ENCODE assay signal across 10 cellular contexts in the genomic region with DNA sequence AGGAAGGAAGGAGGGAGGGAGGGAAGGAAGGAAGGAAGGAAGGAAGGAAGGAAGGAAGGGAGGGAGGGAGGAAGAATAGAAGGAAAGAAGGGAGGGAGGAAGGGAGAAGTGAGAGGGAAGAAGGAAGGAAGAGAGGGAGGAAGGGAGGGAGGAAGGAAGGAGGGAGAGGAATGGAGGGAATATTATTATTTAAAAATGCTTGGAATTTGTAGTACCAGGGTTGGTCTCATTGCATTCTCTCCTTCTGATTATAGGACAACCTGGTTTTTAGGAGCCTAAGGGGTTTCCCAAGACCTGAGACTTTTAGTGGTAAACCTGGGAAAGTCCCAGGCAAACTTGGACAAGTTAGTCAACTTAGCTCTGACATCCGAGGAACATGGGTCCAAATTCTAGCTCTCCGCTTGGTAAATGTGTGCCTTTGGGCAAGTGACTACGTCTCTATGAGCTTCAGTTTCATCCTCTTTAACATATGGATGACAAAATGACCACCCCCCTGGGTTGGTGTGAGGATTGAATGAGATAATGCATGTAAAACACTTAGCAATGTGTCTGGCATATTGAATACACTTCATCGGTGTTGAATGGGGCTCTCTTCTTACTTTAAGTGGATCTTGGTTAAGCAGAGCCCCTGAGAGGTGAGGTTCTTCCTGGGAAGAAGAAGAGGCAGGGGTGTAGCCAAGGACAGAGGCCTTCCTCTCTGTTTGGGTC.
DNase-seq lines count a peak whose midpoint lies in the region; ATAC-seq and TF ChIP-seq lines count a peak whose summit lies in the region.
"Had no signal": no experiment of that assay in that cellular context is flagged by ENCODE, and none has a peak within 500 bp of the region (broad histone marks: within the 10 kb centered on the region; RNA-seq: fewer than 3 reads in every experiment).

No MANE protein-coding gene starts in this region.

- H3K9me3 ChIP-seq in HUES64 (ENCODE audit: insufficient read depth, low read depth, low read length): no peaks in the 10 kb centered on the region
- 0 out of 2 replicates have a peak, but pooled peaks cover 3% of the 10 kb centered on the region for H3K9me3 ChIP-seq in Karpas-422 (ENCODE audit: low read length)

- H3K9me2 ChIP-seq in Karpas-422 (replicated peaks; ENCODE audit: insufficient read depth, low read length): no peaks in the 10 kb centered on the region

- H3K4me1 ChIP-seq in HUES64 (ENCODE audit: insufficient read depth, low read length) (peaks cover 12% of the 10 kb centered on the region; the same call in 1 of the 2 replicates), foreskin keratinocyte (peaks cover 16% of the 10 kb centered on the region), Karpas-422 (ENCODE audit: low read length) (no peaks in the 10 kb centered on the region)

- no peaks in the 10 kb centered on the region for H3K79me2 ChIP-seq in Karpas-422 (ENCODE audit: low read length)

- no peaks in the 10 kb centered on the region for H3K27me3 ChIP-seq in HUES64 (ENCODE audit: insufficient read depth, low read length)
- H3K27me3 ChIP-seq in foreskin keratinocyte: no peaks in the 10 kb centered on the region
- no peaks in the 10 kb centered on the region for H3K27me3 ChIP-seq in Karpas-422 (ENCODE audit: low read length)

- no peaks in the 10 kb centered on the region for H4K20me1 ChIP-seq in Karpas-422 (ENCODE audit: insufficient read depth, low read depth, low read length)

- peak; percentile 17 for DNase-seq in EL
- peak; percentile 92 to 96 for DNase-seq in foreskin keratinocyte
- DNase-seq in NCI-H526 treated with DMSO at 0.1 percent for 48 hours (lab: John Stamatoyannopoulos, UW): no peak
- DNase-seq in mucosa of gallbladder (ENCODE audit: low spot score): no peak
- DNase-seq in Karpas-422: no peak
- no peak for DNase-seq in activated naive CD4-positive, alpha-beta T cell treated with Interleukin-2 at 50 U/mL for 16 hours
- DNase-seq: amygdala, NCI-H1436 had no signal

- no peaks in the 10 kb centered on the region for H3K36me3 ChIP-seq in HUES64 (ENCODE audit: insufficient read depth, low read length)
- H3K36me3 ChIP-seq in Karpas-422 (ENCODE audit: insufficient read depth, low read length): no peaks in the 10 kb centered on the region

- no peak for TF ChIP-seq CTCF in foreskin keratinocyte (conservative IDR thresholded peaks at IDR 0.05)

- H3K4me3 ChIP-seq in HUES64 (ENCODE audit: low read length) (no peak overlapping the region), Karpas-422 (ENCODE audit: low read length) (no peak overlapping the region)

- 82% methylated on average over 4 of the region's 4 CpGs for WGBS in HUES64

- H2AFZ ChIP-seq in Karpas-422 (ENCODE audit: low read length): no peak overlapping the region

- no peak overlapping the region for H3K4me2 ChIP-seq in Karpas-422 (ENCODE audit: low read depth, low read length, poor library complexity, severe bottlenecking)

- ATAC-seq in GM21447 (IDR thresholded peaks at IDR 0.05; ENCODE audit: unreplicated experiment) (peak; percentile 8), foreskin keratinocyte (peak; percentile 78)

- H3K9ac ChIP-seq in HUES64 (ENCODE audit: low read depth, low read length): peak overlapping the region; percentile 17; the same call in 1 of the 2 replicates
- no peak overlapping the region for H3K9ac ChIP-seq in Karpas-422 (ENCODE audit: low read length)

- no peak overlapping the region for H3K27ac ChIP-seq in HUES64 (ENCODE audit: low read depth, low read length)
- H3K27ac ChIP-seq in foreskin keratinocyte: peak overlapping the region; percentile 93
- no peak overlapping the region for H3K27ac ChIP-seq in Karpas-422 (ENCODE audit: low read length)

Comparison
In these comparisons a context has a peak if more than half of its experiments do, and no peak if none do; other contexts are left out.
1. DNase-seq: peak in EL (single experiment) and foreskin keratinocyte (2 of 2); none in NCI-H526 treated with DMSO at 0.1 percent for 48 hours (single experiment), mucosa of gallbladder (single experiment), Karpas-422 (single experiment) and activated naive CD4-positive, alpha-beta T cell treated with Interleukin-2 at 50 U/mL for 16 hours (single experiment).